Comparison of ENCODE assay signal across 8 cellular contexts in genomic region chr22:50474711-50475651, GRCh38. TPM values are rescaled to one million over a fixed set of nuclear protein-coding genes. Genes with fewer than 3 reads are reported as not detected.
A peak's percentile ranks its signal among the peaks of the same experiment; 100 is the strongest.
DNase-seq lines count a peak whose midpoint lies in the region; ATAC-seq, FAIRE-seq and TF ChIP-seq lines count a peak whose summit lies in the region.

A gene with protein sequence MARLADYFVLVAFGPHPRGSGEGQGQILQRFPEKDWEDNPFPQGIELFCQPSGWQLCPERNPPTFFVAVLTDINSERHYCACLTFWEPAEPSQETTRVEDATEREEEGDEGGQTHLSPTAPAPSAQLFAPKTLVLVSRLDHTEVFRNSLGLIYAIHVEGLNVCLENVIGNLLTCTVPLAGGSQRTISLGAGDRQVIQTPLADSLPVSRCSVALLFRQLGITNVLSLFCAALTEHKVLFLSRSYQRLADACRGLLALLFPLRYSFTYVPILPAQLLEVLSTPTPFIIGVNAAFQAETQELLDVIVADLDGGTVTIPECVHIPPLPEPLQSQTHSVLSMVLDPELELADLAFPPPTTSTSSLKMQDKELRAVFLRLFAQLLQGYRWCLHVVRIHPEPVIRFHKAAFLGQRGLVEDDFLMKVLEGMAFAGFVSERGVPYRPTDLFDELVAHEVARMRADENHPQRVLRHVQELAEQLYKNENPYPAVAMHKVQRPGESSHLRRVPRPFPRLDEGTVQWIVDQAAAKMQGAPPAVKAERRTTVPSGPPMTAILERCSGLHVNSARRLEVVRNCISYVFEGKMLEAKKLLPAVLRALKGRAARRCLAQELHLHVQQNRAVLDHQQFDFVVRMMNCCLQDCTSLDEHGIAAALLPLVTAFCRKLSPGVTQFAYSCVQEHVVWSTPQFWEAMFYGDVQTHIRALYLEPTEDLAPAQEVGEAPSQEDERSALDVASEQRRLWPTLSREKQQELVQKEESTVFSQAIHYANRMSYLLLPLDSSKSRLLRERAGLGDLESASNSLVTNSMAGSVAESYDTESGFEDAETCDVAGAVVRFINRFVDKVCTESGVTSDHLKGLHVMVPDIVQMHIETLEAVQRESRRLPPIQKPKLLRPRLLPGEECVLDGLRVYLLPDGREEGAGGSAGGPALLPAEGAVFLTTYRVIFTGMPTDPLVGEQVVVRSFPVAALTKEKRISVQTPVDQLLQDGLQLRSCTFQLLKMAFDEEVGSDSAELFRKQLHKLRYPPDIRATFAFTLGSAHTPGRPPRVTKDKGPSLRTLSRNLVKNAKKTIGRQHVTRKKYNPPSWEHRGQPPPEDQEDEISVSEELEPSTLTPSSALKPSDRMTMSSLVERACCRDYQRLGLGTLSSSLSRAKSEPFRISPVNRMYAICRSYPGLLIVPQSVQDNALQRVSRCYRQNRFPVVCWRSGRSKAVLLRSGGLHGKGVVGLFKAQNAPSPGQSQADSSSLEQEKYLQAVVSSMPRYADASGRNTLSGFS (N-terminal part only) (minus strand): TSS chr22:50475035. CDS start chr22:50474840, 195 bp downstream.

- H3K27ac ChIP-seq in A673 (ENCODE audit: low read depth, low read length, poor library complexity, severe bottlenecking) (peak within 1 kb of the TSS; percentile 75), kidney (ENCODE audit: low read depth in 2 of 2, low read length in 2 of 2) (peak within 1 kb of the TSS in 1 of 2 donors; percentile 60)

- DNase-seq in A673 (ENCODE audit: low spot score) (peak; percentile 92), NCI-H460 (ENCODE audit: extremely low read depth, low read depth) (peak; percentile 82), chondrocyte (ENCODE audit: low spot score) (no peak), kidney (peak; percentile 97)
- DNase-seq in activated CD4-positive, alpha-beta T cell treated with anti-CD3 and anti-CD28 coated beads for 36 hours, result peak; percentile 95
- peak; percentile 75 to 87 (median 78) for DNase-seq in stimulated activated CD4-positive, alpha-beta T cell treated with anti-CD3 and anti-CD28 coated beads, Interleukin-12 subunit alpha, Interleukin-12 subunit beta, amount 100 ng/mL, for 48 hours (ENCODE audit: low read depth in 2 of 3, low spot score in 1 of 3)

- H3K4me3 ChIP-seq in A673 (ENCODE audit: low read depth, low read length, poor library complexity, severe bottlenecking) (peak within 1 kb of the TSS; percentile 84), kidney (ENCODE audit: low read length in 2 of 2) (peak within 1 kb of the TSS; percentile 71 to 72)

- no peaks in the 10 kb centered on the region for H3K36me3 ChIP-seq in A673 (ENCODE audit: insufficient read depth, low read length, poor library complexity, severe bottlenecking)
- no peaks in the 10 kb centered on the region for H3K36me3 ChIP-seq in kidney (ENCODE audit: control insufficient read depth in 1 of 2, insufficient read depth in 2 of 2, low read length in 2 of 2)

- peak within 1 kb of the TSS; percentile 83 for H3K27ac Mint-ChIP-seq in activated CD4-positive, alpha-beta T cell treated with anti-CD3 and anti-CD28 coated beads for 36 hours
- peak within 1 kb of the TSS; percentile 98 for H3K27ac Mint-ChIP-seq in chondrocyte (ENCODE audit: unreplicated experiment)

- FAIRE-seq in kidney (lab: Jason Lieb, UNC), result no peak

- TF ChIP-seq CTCF in A673 (conservative IDR thresholded peaks at IDR 0.05; ENCODE audit: low read depth, low read length) (no peak), chondrocyte (IDR thresholded peaks at IDR 0.05) (no peak), kidney (IDR thresholded peaks at IDR 0.05; ENCODE audit: borderline replicate concordance, extremely low read depth, insufficient read depth) (no peak)

- BruUV-seq in A673 (replicated peaks; lab: Mats Ljungman, UMichigan), result no TSS peak

- H3K27me3 ChIP-seq in A673 (replicated peaks; ENCODE audit: insufficient read depth, low read depth, low read length, poor library complexity), result no peaks in the 10 kb centered on the region

- H3K36me3 Mint-ChIP-seq in activated CD4-positive, alpha-beta T cell treated with anti-CD3 and anti-CD28 coated beads for 36 hours (ENCODE audit: low read depth), result peaks cover 2% of the 10 kb centered on the region
- H3K36me3 Mint-ChIP-seq in chondrocyte (ENCODE audit: low read depth), result no peaks in the 10 kb centered on the region

- no peaks in the 10 kb centered on the region for H3K9me3 Mint-ChIP-seq in activated CD4-positive, alpha-beta T cell treated with anti-CD3 and anti-CD28 coated beads for 36 hours (ENCODE audit: low read depth)
- H3K9me3 Mint-ChIP-seq in chondrocyte (ENCODE audit: low read depth), result no peaks in the 10 kb centered on the region

- peaks cover 3% of the 10 kb centered on the region for H3K27me3 Mint-ChIP-seq in activated CD4-positive, alpha-beta T cell treated with anti-CD3 and anti-CD28 coated beads for 36 hours
- H3K27me3 Mint-ChIP-seq in chondrocyte (ENCODE audit: low read depth), result no peaks in the 10 kb centered on the region

- ATAC-seq in GM18867 (IDR thresholded peaks at IDR 0.05; ENCODE audit: unreplicated experiment), result peak; percentile 60
- peak; percentile 69 for ATAC-seq in HG03135 (IDR thresholded peaks at IDR 0.05; ENCODE audit: unreplicated experiment)
- ATAC-seq in activated CD4-positive, alpha-beta T cell treated with anti-CD3 and anti-CD28 coated beads for 36 hours, result peak; percentile 78

- H3K4me1 ChIP-seq in A673 (ENCODE audit: insufficient read depth, low read length, poor library complexity, severe bottlenecking), result peaks cover 24% of the 10 kb centered on the region
- peaks cover 20 to 31% of the 10 kb centered on the region in 2 donors for H3K4me1 ChIP-seq in kidney (ENCODE audit: control insufficient read depth in 1 of 2, insufficient read depth in 1 of 2, low read depth in 1 of 2, low read length in 2 of 2)

- intact Hi-C loops in A673 (cut with micrococcal nuclease; ENCODE audit: unreplicated experiment), result no loop called here
- intact Hi-C loops in activated CD4-positive, alpha-beta T cell treated with anti-CD3 and anti-CD28 coated beads for 36 hours (cut with DNase I, micrococcal nuclease), result loop anchor here in 1 of 2 experiments (1.0 to 5.0 kb wide), 8 partner anchors 32 to 288 kb away; partner anchors contain the start of genes CHKB, LMF2, MAPK11 and PPP6R2
- intact Hi-C loops in kidney (cut with DNase I), result no loop called here

- H3K4me1 Mint-ChIP-seq in activated CD4-positive, alpha-beta T cell treated with anti-CD3 and anti-CD28 coated beads for 36 hours, result peaks cover 42% of the 10 kb centered on the region
- H3K4me1 Mint-ChIP-seq in chondrocyte (ENCODE audit: low read depth), result peaks cover 37% of the 10 kb centered on the region

- POLR2A ChIA-PET in A673 (lab: Charles Lee; ENCODE audit: low non-redundant PET), result no interaction called here
- POLR2A ChIA-PET in activated CD4-positive, alpha-beta T cell treated with anti-CD3 and anti-CD28 coated beads for 36 hours (lab: Charles Lee), result no interaction called here

- peak within 1 kb of the TSS; percentile 89 for H3K4me3 Mint-ChIP-seq in activated CD4-positive, alpha-beta T cell treated with anti-CD3 and anti-CD28 coated beads for 36 hours
- H3K4me3 Mint-ChIP-seq in chondrocyte (ENCODE audit: unreplicated experiment), result peak within 1 kb of the TSS; percentile 97

- peak within 1 kb of the TSS; percentile 48 to 58 for H3K9ac ChIP-seq in kidney (ENCODE audit: low read length in 2 of 2)

- H3K9me3 ChIP-seq in A673 (ENCODE audit: low read depth, low read length, poor library complexity, severe bottlenecking) (no peaks in the 10 kb centered on the region), kidney (ENCODE audit: control insufficient read depth in 1 of 2, low read length in 2 of 2) (no peaks in the 10 kb centered on the region)

- CTCF ChIA-PET in A673 (lab: Charles Lee), result no interaction called here
- CTCF ChIA-PET in activated CD4-positive, alpha-beta T cell treated with anti-CD3 and anti-CD28 coated beads for 36 hours (lab: Charles Lee), result no interaction called here

RNA-seq across cellular contexts. Expression of the gene that starts here (rescaled TPM):
- 97.2 and 107 TPM in 2 replicates for total RNA-seq in A673 (2021)
- 37.0 and 40.3 TPM in 2 replicates for total RNA-seq in NCI-H460 (2014; rRNA removed; shearing (Covaris generic))
- polyA plus RNA-seq in NCI-H460 (2014; cell fraction: nucleus; rRNA removed), result 77.0 and 85.6 TPM in 2 replicates
- 10 to 100 TPM; 97.6 TPM for total RNA-seq in activated CD4-positive, alpha-beta T cell treated with anti-CD3 and anti-CD28 coated beads for 36 hours
- total RNA-seq in chondrocyte, result 103 to 110 TPM (median 104 TPM) in 3 replicates
- total RNA-seq in kidney, result 73.9 TPM
- polyA plus RNA-seq in kidney (ENCODE audit: insufficient read depth, low read depth, low replicate concordance), result 18.1 TPM
